8 cellular contexts compared by ENCODE assay signal in genomic region chr10:62082729-62083412, GRCh38.
DNase-seq lines count a peak whose midpoint lies in the region; ATAC-seq and TF ChIP-seq lines count a peak whose summit lies in the region.

No MANE protein-coding gene starts in this region.

- no peak for TF ChIP-seq POLR2A in prostate gland (IDR thresholded peaks at IDR 0.05)

- H3K4me1 Mint-ChIP-seq in activated CD4-positive, alpha-beta memory T cell treated with anti-CD3 and anti-CD28 coated beads, Interleukin-2, amount 10 ng/mL, durations not matched to agents 7 days and 5 days = peaks cover 81% of the 10 kb centered on the region

- ATAC-seq in HG03432 (IDR thresholded peaks at IDR 0.05; ENCODE audit: unreplicated experiment) = peak; percentile 54

- H3K4me3 ChIP-seq in fibroblast of the aortic adventitia (ENCODE audit: low read depth, low read length) (peak overlapping the region; percentile 37), prostate gland (no peak overlapping the region)

- H3K27me3 ChIP-seq in prostate gland (replicated peaks; ENCODE audit: insufficient read depth) = no peaks in the 10 kb centered on the region

- no peaks in the 10 kb centered on the region for H3K9me3 ChIP-seq in prostate gland

- H3K36me3 ChIP-seq in prostate gland = peaks cover 0 to 2% of the 10 kb centered on the region in 2 donors

- 13% methylated on average over 7 of the region's 7 CpGs for WGBS in prostate gland

- CTCF ChIA-PET in activated CD4-positive, alpha-beta memory T cell treated with anti-CD3 and anti-CD28 coated beads, Interleukin-2, amount 10 ng/mL, durations not matched to agents 7 days and 5 days (lab: Charles Lee) = interaction anchor here (0.8 to 1.9 kb wide), 9 partner anchors 33 to 186 kb away, joined by 3 to 10 read pairs (median 5); no protein-coding TSS in a partner anchor

- intact Hi-C loops in prostate gland (cut with DNase I) = loop anchor here (5.0 kb wide), 1 partner anchor 36 kb away; no protein-coding TSS in a partner anchor

- TF ChIP-seq CTCF in fibroblast of the aortic adventitia (IDR thresholded peaks at IDR 0.05; ENCODE audit: insufficient read depth, low read length) (no peak), prostate gland (IDR thresholded peaks at IDR 0.05) (no peak)

- H3K4me3 Mint-ChIP-seq in activated CD4-positive, alpha-beta memory T cell treated with anti-CD3 and anti-CD28 coated beads, Interleukin-2, amount 10 ng/mL, durations not matched to agents 7 days and 5 days = peak overlapping the region; percentile 61

- peak; percentile 41 for DNase-seq in activated T-cell treated with anti-CD3 and anti-CD28 coated beads, Interleukin-2, amount 50 U/mL, for 1 hour
- no peak for DNase-seq in activated T-cell treated with anti-CD3 and anti-CD28 coated beads, Interleukin-2, amount 50 U/mL, for 48 hours
- DNase-seq in activated CD4-positive, alpha-beta memory T cell treated with anti-CD3 and anti-CD28 coated beads, Interleukin-2, amount 10 ng/mL, durations not matched to agents 7 days and 5 days = peak; percentile 69
- DNase-seq in fibroblast of the aortic adventitia (ENCODE audit: low read depth) (peak; percentile 90), prostate gland (ENCODE audit: low spot score) (no peak), HuH-7.5 (ENCODE audit: low spot score) (no peak), NK-92 (lab: John Stamatoyannopoulos, UW; ENCODE audit: unreplicated experiment) (no peak)

- POLR2A ChIA-PET in activated CD4-positive, alpha-beta memory T cell treated with anti-CD3 and anti-CD28 coated beads, Interleukin-2, amount 10 ng/mL, durations not matched to agents 7 days and 5 days (lab: Charles Lee) = interaction anchor here (0.9 to 8.6 kb wide), 23 partner anchors 8 to 332 kb away, joined by 3 to 151 read pairs (median 8); partner anchors contain the start of gene ARID5B

- peaks cover 5% of the 10 kb centered on the region for H3K9me3 Mint-ChIP-seq in activated CD4-positive, alpha-beta memory T cell treated with anti-CD3 and anti-CD28 coated beads, Interleukin-2, amount 10 ng/mL, durations not matched to agents 7 days and 5 days

- H3K27ac ChIP-seq in prostate gland = peak overlapping the region; percentile 68 to 71

- peaks cover 21% of the 10 kb centered on the region for H3K4me1 ChIP-seq in prostate gland (replicated peaks)

- no peaks in the 10 kb centered on the region for H3K27me3 Mint-ChIP-seq in activated CD4-positive, alpha-beta memory T cell treated with anti-CD3 and anti-CD28 coated beads, Interleukin-2, amount 10 ng/mL, durations not matched to agents 7 days and 5 days

- peaks cover 86% of the 10 kb centered on the region for H3K36me3 Mint-ChIP-seq in activated CD4-positive, alpha-beta memory T cell treated with anti-CD3 and anti-CD28 coated beads, Interleukin-2, amount 10 ng/mL, durations not matched to agents 7 days and 5 days (ENCODE audit: low read depth)

- H3K27ac Mint-ChIP-seq in activated CD4-positive, alpha-beta memory T cell treated with anti-CD3 and anti-CD28 coated beads, Interleukin-2, amount 10 ng/mL, durations not matched to agents 7 days and 5 days = peak overlapping the region; percentile 92

Comparison
In these comparisons a context has a peak if more than half of its experiments do, and no peak if none do; other contexts are left out.
1. DNase-seq: peak in activated T-cell treated with anti-CD3 and anti-CD28 coated beads, Interleukin-2, amount 50 U/mL, for 1 hour (single experiment), activated CD4-positive, alpha-beta memory T cell treated with anti-CD3 and anti-CD28 coated beads, Interleukin-2, amount 10 ng/mL, durations not matched to agents 7 days and 5 days (single experiment) and fibroblast of the aortic adventitia (single experiment); none in activated T-cell treated with anti-CD3 and anti-CD28 coated beads, Interleukin-2, amount 50 U/mL, for 48 hours (0 of 2), prostate gland (single experiment), HuH-7.5 (single experiment) and NK-92 (single experiment).